13 cellular contexts compared by ENCODE assay signal in the genomic region with DNA sequence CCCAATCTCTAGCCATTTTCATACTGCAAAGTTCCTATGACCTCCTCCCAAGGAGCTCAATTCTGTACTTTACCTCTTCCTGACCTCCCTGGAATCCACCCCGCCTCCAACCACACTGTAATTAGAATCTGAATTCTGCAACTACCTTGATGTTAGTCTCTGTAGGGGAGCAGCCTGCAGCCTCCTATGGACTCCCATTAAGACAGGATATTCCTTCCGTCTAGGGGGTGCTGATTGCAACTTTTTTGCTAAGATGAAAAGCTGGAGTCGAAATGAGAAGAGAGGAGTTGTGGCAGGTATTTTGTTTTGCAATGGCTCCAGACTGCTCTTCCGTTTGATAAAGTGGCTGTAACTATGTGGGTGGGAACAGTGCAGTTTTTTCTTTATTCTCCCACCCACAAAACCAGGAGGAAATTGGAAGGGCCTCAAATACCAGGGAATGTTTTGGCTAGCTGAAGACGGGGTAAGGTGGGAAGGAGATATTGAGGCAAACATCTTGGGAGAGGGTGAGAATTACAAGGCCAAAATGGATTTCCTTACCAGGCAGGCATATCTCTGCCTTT. TPM values are rescaled to one million over a fixed set of nuclear protein-coding genes. Genes with fewer than 3 reads are reported as not detected.
DNase-seq lines count a peak whose midpoint lies in the region; ATAC-seq and TF ChIP-seq lines count a peak whose summit lies in the region.
"Had no signal": no experiment of that assay in that cellular context is flagged by ENCODE, and none has a peak within 500 bp of the region (broad histone marks: within the 10 kb centered on the region; RNA-seq: fewer than 3 reads in every experiment).

No MANE protein-coding gene starts in this region.

- H3K36me3 ChIP-seq in effector memory CD4-positive, alpha-beta T cell (ENCODE audit: control insufficient read depth, insufficient read depth, low read length): no peaks in the 10 kb centered on the region
- no peaks in the 10 kb centered on the region for H3K36me3 ChIP-seq in psoas muscle (ENCODE audit: insufficient read depth in 1 of 2, low read depth in 1 of 2)

- H3K27ac ChIP-seq in effector memory CD4-positive, alpha-beta T cell (ENCODE audit: insufficient read depth, low read length, poor library complexity, severe bottlenecking): peak overlapping the region; percentile 97
- peak overlapping the region; percentile 96 for H3K27ac ChIP-seq in psoas muscle

- H3K9me3 Mint-ChIP-seq in activated CD4-positive, alpha-beta T cell treated with anti-CD3 and anti-CD28 coated beads, Interleukin-2, amount 10 ng/mL, durations not matched to agents 7 days and 5 days: no peaks in the 10 kb centered on the region

- no peaks in the 10 kb centered on the region for H3K27me3 ChIP-seq in effector memory CD4-positive, alpha-beta T cell (replicated peaks; ENCODE audit: control insufficient read depth, insufficient read depth, low read length, poor library complexity, severe bottlenecking)
- H3K27me3 ChIP-seq in psoas muscle (ENCODE audit: insufficient read depth in 3 of 3, low read length in 2 of 3): peaks cover 0 to 7% (median 0%) of the 10 kb centered on the region in 3 donors

- no peaks in the 10 kb centered on the region for H3K27me3 Mint-ChIP-seq in activated CD4-positive, alpha-beta T cell treated with anti-CD3 and anti-CD28 coated beads, Interleukin-2, amount 10 ng/mL, durations not matched to agents 7 days and 5 days

- DNase-seq in activated CD4-positive, alpha-beta T cell treated with anti-CD3 and anti-CD28 coated beads, Interleukin-2, amount 10 ng/mL, durations not matched to agents 7 days and 5 days: no peak
- no peak for DNase-seq in activated CD4-positive, alpha-beta T cell treated with anti-CD3 and anti-CD28 coated beads, Interleukin-2, amount 50 U/mL, for 4 hours
- peak; percentile 74 for DNase-seq in NCI-H2227 treated with DMSO at 0.1 percent for 48 hours (lab: John Stamatoyannopoulos, UW)
- DNase-seq in effector memory CD4-positive, alpha-beta T cell: no peak
- DNase-seq in psoas muscle: no peak
- DNase-seq in COR-L47 (lab: John Stamatoyannopoulos, UW): no peak
- DNase-seq: ACHN; activated CD8-positive, alpha-beta memory T cell treated with anti-CD3 and anti-CD28 coated beads for 24 hours; left colon; NCI-H69; SK-N-SH had no signal

- peaks cover 49% of the 10 kb centered on the region for H3K4me1 Mint-ChIP-seq in activated CD4-positive, alpha-beta T cell treated with anti-CD3 and anti-CD28 coated beads, Interleukin-2, amount 10 ng/mL, durations not matched to agents 7 days and 5 days

- H3K4me3 Mint-ChIP-seq in activated CD4-positive, alpha-beta T cell treated with anti-CD3 and anti-CD28 coated beads, Interleukin-2, amount 10 ng/mL, durations not matched to agents 7 days and 5 days: peak overlapping the region; percentile 99

- peaks cover 30% of the 10 kb centered on the region for H3K4me1 ChIP-seq in effector memory CD4-positive, alpha-beta T cell (ENCODE audit: control insufficient read depth, insufficient read depth, low read length, poor library complexity, severe bottlenecking)
- peaks cover 23% of the 10 kb centered on the region for H3K4me1 ChIP-seq in psoas muscle

- intact Hi-C loops in psoas muscle (cut with DNase I): no loop called here

- WGBS in psoas muscle, 3 donors: 73 to 91% (median 83%) methylated on average over 5 of the region's 5 CpGs

- no peaks in the 10 kb centered on the region for H3K9me3 ChIP-seq in effector memory CD4-positive, alpha-beta T cell (ENCODE audit: control insufficient read depth, low read length)
- H3K9me3 ChIP-seq in psoas muscle: no peaks in the 10 kb centered on the region
- H3K9me3 ChIP-seq: SK-N-SH had no signal

- CTCF ChIA-PET in activated CD4-positive, alpha-beta T cell treated with anti-CD3 and anti-CD28 coated beads, Interleukin-2, amount 10 ng/mL, durations not matched to agents 7 days and 5 days (lab: Charles Lee): interaction anchor here (0.7 to 6.3 kb wide), 7 partner anchors 8 to 49 kb away, joined by 3 to 70 read pairs (median 8); a partner anchor contains a TSS

- no peak for TF ChIP-seq CTCF in psoas muscle (IDR thresholded peaks at IDR 0.05)

- H3K4me3 ChIP-seq in effector memory CD4-positive, alpha-beta T cell (ENCODE audit: insufficient read depth, low read depth, low read length, poor library complexity, severe bottlenecking): no peak overlapping the region
- H3K4me3 ChIP-seq in psoas muscle: peak overlapping the region; percentile 78

- peak overlapping the region; percentile 100 for H3K27ac Mint-ChIP-seq in activated CD4-positive, alpha-beta T cell treated with anti-CD3 and anti-CD28 coated beads, Interleukin-2, amount 10 ng/mL, durations not matched to agents 7 days and 5 days

- H3K36me3 Mint-ChIP-seq in activated CD4-positive, alpha-beta T cell treated with anti-CD3 and anti-CD28 coated beads, Interleukin-2, amount 10 ng/mL, durations not matched to agents 7 days and 5 days (ENCODE audit: low read depth): peaks cover 17% of the 10 kb centered on the region

- ATAC-seq in psoas muscle (no peak), HG03135 (IDR thresholded peaks at IDR 0.05; ENCODE audit: unreplicated experiment) (no peak), GM19463 (IDR thresholded peaks at IDR 0.05; ENCODE audit: unreplicated experiment) (no peak)
- ATAC-seq: left colon had no signal

- POLR2A ChIA-PET in activated CD4-positive, alpha-beta T cell treated with anti-CD3 and anti-CD28 coated beads, Interleukin-2, amount 10 ng/mL, durations not matched to agents 7 days and 5 days (lab: Charles Lee): interaction anchor here (1.0 to 5.5 kb wide), 4 partner anchors 7 to 49 kb away, joined by 3 to 108 read pairs (median 16); a partner anchor contains a TSS

RNA-seq across cellular contexts. Expression of a gene that starts 23.8 kb away (rescaled TPM):
- total RNA-seq in activated CD4-positive, alpha-beta T cell treated with anti-CD3 and anti-CD28 coated beads, Interleukin-2, amount 10 ng/mL, durations not matched to agents 7 days and 5 days: 10 to 100 TPM; 29.5 to 32.0 TPM
- 1 to 10 TPM in 1 of 4 donors, under 1 TPM in 3; 0.46 to 1.6 (median 0.78) TPM for total RNA-seq in psoas muscle
- 1 to 10 TPM in 2 of 3 donors, under 1 TPM in 1; 0.66 to 2.7 (median 1.8) TPM for polyA plus RNA-seq in psoas muscle

Comparison
In these comparisons a context has a peak if more than half of its experiments do, and no peak if none do; other contexts are left out.
1. RNA of a gene that starts 23.8 kb away (total RNA-seq): 29.5 to 32.0 TPM in activated CD4-positive, alpha-beta T cell treated with anti-CD3 and anti-CD28 coated beads, Interleukin-2, amount 10 ng/mL, durations not matched to agents 7 days and 5 days; 0.46 to 1.6 TPM in psoas muscle; every median in the first group is over 10 times any median in the second.